In the genomic region with DNA sequence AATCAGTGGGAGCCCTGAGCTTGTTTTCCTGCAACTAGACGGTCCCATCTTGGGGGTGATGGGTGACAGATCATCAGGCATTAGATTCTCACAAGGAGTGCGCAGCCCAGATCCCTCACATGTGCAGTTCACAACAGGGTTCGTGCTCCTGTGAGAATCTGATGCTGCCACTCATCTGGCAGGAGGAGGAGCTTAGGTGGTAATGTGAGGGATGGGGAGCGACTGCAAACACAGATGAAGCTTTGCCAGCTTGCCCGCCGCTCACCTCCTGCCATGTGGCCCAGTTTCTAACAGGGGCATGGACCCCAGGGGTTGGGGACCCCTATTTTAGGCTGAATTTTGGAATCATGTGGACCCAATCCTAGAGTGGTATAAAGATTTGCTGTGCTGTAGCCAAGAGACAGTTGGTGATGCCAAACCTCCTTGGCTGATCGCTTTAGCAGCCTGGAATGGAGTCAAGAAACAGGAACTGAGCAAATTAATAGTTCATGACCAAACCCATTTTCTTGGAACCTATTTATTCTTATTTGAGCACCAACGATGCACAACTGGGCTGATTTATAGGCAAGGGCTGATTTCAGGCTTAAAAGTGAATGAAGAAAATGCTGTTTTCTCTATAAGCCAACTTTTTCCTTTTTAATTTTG, we compare ENCODE assay signal across 18 cellular contexts.
"Had no signal": no experiment of that assay in that cellular context is flagged by ENCODE, and none has a peak within 500 bp of the region (broad histone marks: within the 10 kb centered on the region; RNA-seq: fewer than 3 reads in every experiment).

No MANE protein-coding gene starts in this region.

- H3K4me3 ChIP-seq: body of pancreas, neural progenitor cell, pancreas, thyroid gland, vagina had no signal

- H3K27ac ChIP-seq: body of pancreas, neural progenitor cell, pancreas, thyroid gland, vagina had no signal

- H2AFZ ChIP-seq: neural progenitor cell had no signal

- H3K9me3 Mint-ChIP-seq: activated naive CD4-positive, alpha-beta T cell treated with anti-CD3 and anti-CD28 coated beads for 36 hours; activated T-cell treated with anti-CD3 and anti-CD28 coated beads, Interleukin-2, amount 50 U/mL, for 72 hours; endodermal cell; immature natural killer cell; neural progenitor cell had no signal

- H3K9ac ChIP-seq: neural progenitor cell had no signal

- H3K9me3 ChIP-seq: body of pancreas, pancreas, thyroid gland, vagina had no signal

- DNase-seq: activated CD4-positive, alpha-beta T cell treated with anti-CD3 and anti-CD28 coated beads, Interleukin-2, amount 50 U/mL, for 4 hours; activated CD4-positive, CD25-positive, alpha-beta regulatory T cell treated with anti-CD3 and anti-CD28 coated beads, Interleukin-2, amount 50 U/mL, for 72 hours; activated CD8-positive, alpha-beta memory T cell treated with anti-CD3 and anti-CD28 coated beads, Interleukin-2, amount 10 ng/mL, durations not matched to agents 7 days and 5 days; activated naive CD4-positive, alpha-beta T cell treated with anti-CD3 and anti-CD28 coated beads for 36 hours; activated T-cell treated with anti-CD3 and anti-CD28 coated beads, Interleukin-2, amount 50 U/mL, for 72 hours; amniotic stem cell; body of pancreas; cerebellar nuclear complex; endodermal cell; erythroblast; immature natural killer cell; left cardiac atrium; pancreas; SW 1271; T-helper 9 cell had no signal

- FAIRE-seq: pancreas had no signal

- H3K4me1 ChIP-seq: body of pancreas, neural progenitor cell, pancreas, thyroid gland, vagina had no signal

- H3K4me2 ChIP-seq: neural progenitor cell had no signal

- H3K4me3 Mint-ChIP-seq: activated CD8-positive, alpha-beta memory T cell treated with anti-CD3 and anti-CD28 coated beads, Interleukin-2, amount 10 ng/mL, durations not matched to agents 7 days and 5 days; activated naive CD4-positive, alpha-beta T cell treated with anti-CD3 and anti-CD28 coated beads for 36 hours; activated T-cell treated with anti-CD3 and anti-CD28 coated beads, Interleukin-2, amount 50 U/mL, for 72 hours; endodermal cell; immature natural killer cell; neural progenitor cell had no signal

- H3K27ac Mint-ChIP-seq: activated CD8-positive, alpha-beta memory T cell treated with anti-CD3 and anti-CD28 coated beads, Interleukin-2, amount 10 ng/mL, durations not matched to agents 7 days and 5 days; endodermal cell; neural progenitor cell had no signal

- ATAC-seq: activated CD8-positive, alpha-beta memory T cell treated with anti-CD3 and anti-CD28 coated beads, Interleukin-2, amount 10 ng/mL, durations not matched to agents 7 days and 5 days; activated T-cell treated with anti-CD3 and anti-CD28 coated beads, Interleukin-2, amount 50 U/mL, for 72 hours; body of pancreas; pancreas had no signal

- H3K4me1 Mint-ChIP-seq: endodermal cell, neural progenitor cell had no signal

- H3K27me3 Mint-ChIP-seq: activated CD8-positive, alpha-beta memory T cell treated with anti-CD3 and anti-CD28 coated beads, Interleukin-2, amount 10 ng/mL, durations not matched to agents 7 days and 5 days had no signal

- H3K27me3 ChIP-seq: body of pancreas, neural progenitor cell, pancreas, thyroid gland, vagina had no signal
